In genomic region chr2:218501665-218502064, GRCh38 we compare ENCODE assay signal across 1 cellular context.
TF ChIP-seq lines count a peak whose summit lies in the region.

No MANE protein-coding gene starts in this region.

TF ChIP-seq in WTC11, 78 proteins besides CTCF, POLR2A, EP300 and RAD21 (continued from another document):
- TF ChIP-seq, protein P1, sequence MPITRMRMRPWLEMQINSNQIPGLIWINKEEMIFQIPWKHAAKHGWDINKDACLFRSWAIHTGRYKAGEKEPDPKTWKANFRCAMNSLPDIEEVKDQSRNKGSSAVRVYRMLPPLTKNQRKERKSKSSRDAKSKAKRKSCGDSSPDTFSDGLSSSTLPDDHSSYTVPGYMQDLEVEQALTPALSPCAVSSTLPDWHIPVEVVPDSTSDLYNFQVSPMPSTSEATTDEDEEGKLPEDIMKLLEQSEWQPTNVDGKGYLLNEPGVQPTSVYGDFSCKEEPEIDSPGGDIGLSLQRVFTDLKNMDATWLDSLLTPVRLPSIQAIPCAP (CRISPR knock-in tag; IDR thresholded peaks at IDR 0.05) = no peak
